ENCODE assay signal across 8 cellular contexts in the genomic region with DNA sequence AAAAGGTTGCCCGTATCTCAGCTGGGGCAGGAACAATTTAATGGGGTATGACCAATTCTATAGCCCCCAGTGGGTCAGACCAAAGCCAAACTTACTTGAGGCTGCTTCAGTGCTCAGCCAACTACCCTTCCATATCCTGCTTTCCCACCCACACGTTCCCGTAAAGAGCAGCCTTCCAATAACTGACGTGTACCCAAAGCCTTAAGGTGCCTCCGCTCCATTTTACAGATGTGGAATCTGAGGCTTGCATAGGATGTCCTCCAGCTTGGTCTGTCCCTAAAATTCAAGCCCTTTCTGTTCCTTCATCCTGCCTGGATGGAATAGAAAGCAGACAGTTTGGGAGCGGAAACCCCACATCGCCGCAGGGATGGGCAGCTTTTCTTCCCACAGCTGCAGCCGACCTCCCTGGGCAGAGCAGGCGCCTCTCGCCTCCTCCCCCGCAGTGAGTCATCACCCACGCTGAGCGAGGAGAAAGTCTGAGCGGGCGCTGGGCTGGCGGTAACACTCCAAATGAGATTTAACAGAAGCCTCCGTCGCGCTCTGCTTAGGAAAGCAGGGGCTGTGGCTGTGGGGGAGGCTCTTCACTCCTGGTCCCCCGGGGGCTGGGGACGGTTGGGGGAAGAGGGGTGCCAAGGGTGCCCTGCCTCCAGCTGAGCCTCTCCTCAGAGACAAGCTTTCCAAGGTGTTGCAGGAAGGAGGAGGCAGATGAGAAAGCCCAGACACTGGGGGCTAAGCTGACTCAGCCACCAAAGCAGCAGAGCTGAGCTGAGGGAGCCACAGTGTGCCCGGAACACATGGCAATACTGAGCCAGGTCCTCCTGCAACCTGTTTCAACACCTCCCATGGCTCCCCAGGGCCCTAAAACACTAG. TPM values are rescaled to one million over a fixed set of nuclear protein-coding genes. Genes with fewer than 3 reads are reported as not detected.
DNase-seq lines count a peak whose midpoint lies in the region; ATAC-seq lines count a peak whose summit lies in the region.

No MANE protein-coding gene starts in this region.

- H3K27me3 ChIP-seq in naive thymus-derived CD4-positive, alpha-beta T cell (ENCODE audit: control insufficient read depth in 2 of 2, insufficient read depth in 2 of 2, low read length in 2 of 2) = no peaks in the 10 kb centered on the region

- CTCF ChIA-PET in naive thymus-derived CD4-positive, alpha-beta T cell (lab: Charles Lee) = no interaction called here

- no peaks in the 10 kb centered on the region for H3K36me3 Mint-ChIP-seq in naive thymus-derived CD4-positive, alpha-beta T cell
- no peaks in the 10 kb centered on the region for H3K36me3 Mint-ChIP-seq in stimulated activated memory B cell treated with anti-CD40 and anti-IgM and Interleukin-4, amounts not matched to agents 10 μg/mL and 1 μg/mL and 100 μg/mL, for 72 hours

- H3K4me3 ChIP-seq in naive thymus-derived CD4-positive, alpha-beta T cell (ENCODE audit: low read length) = no peak overlapping the region

- peaks cover 0 to 4% (median 0%) of the 10 kb centered on the region in 11 donors for H3K9me3 Mint-ChIP-seq in naive thymus-derived CD4-positive, alpha-beta T cell
- H3K9me3 Mint-ChIP-seq in stimulated activated memory B cell treated with anti-CD40 and anti-IgM and Interleukin-4, amounts not matched to agents 10 μg/mL and 1 μg/mL and 100 μg/mL, for 72 hours = no peaks in the 10 kb centered on the region

- H3K4me3 Mint-ChIP-seq in naive thymus-derived CD4-positive, alpha-beta T cell = peak overlapping the region in 4 of 10 donors; percentile 4 to 45 (median 23)
- peak overlapping the region; percentile 2 for H3K4me3 Mint-ChIP-seq in stimulated activated memory B cell treated with anti-CD40 and anti-IgM and Interleukin-4, amounts not matched to agents 10 μg/mL and 1 μg/mL and 100 μg/mL, for 72 hours

- H3K4me1 ChIP-seq in naive thymus-derived CD4-positive, alpha-beta T cell (ENCODE audit: control insufficient read depth in 2 of 2, insufficient read depth in 2 of 2, low read length in 2 of 2) = no peaks in the 10 kb centered on the region

- peaks cover 0 to 10% (median under 1%) of the 10 kb centered on the region in 5 donors for H3K27me3 Mint-ChIP-seq in naive thymus-derived CD4-positive, alpha-beta T cell
- peaks cover 9% of the 10 kb centered on the region for H3K27me3 Mint-ChIP-seq in stimulated activated memory B cell treated with anti-CD40 and anti-IgM and Interleukin-4, amounts not matched to agents 10 μg/mL and 1 μg/mL and 100 μg/mL, for 72 hours

- no peak overlapping the region for H3K27ac Mint-ChIP-seq in naive thymus-derived CD4-positive, alpha-beta T cell
- H3K27ac Mint-ChIP-seq in stimulated activated memory B cell treated with anti-CD40 and anti-IgM and Interleukin-4, amounts not matched to agents 10 μg/mL and 1 μg/mL and 100 μg/mL, for 72 hours = no peak overlapping the region

- H3K36me3 ChIP-seq in naive thymus-derived CD4-positive, alpha-beta T cell (ENCODE audit: control insufficient read depth in 2 of 3, insufficient read depth in 3 of 3, low read length in 3 of 3) = no peaks in the 10 kb centered on the region

- DNase-seq in GM04504 (ENCODE audit: low read depth) (peak; percentile 79), NCI-H345 treated with DMSO at 0.1 percent for 48 hours (lab: John Stamatoyannopoulos, UW; ENCODE audit: unreplicated experiment) (peak; percentile 20), activated T-cell treated with anti-CD3 and anti-CD28 coated beads for 4 hours (peak; percentile 64), fibroblast of gingiva (ENCODE audit: low read depth) (peak; percentile 62), NCI-H146 treated with DMSO at 0.1 percent for 48 hours (lab: John Stamatoyannopoulos, UW; ENCODE audit: unreplicated experiment) (no peak)
- DNase-seq in naive thymus-derived CD4-positive, alpha-beta T cell = peak in 1 of 9 donors; percentile 73

- POLR2A ChIA-PET in naive thymus-derived CD4-positive, alpha-beta T cell (lab: Charles Lee) = no interaction called here

- H3K27ac ChIP-seq in naive thymus-derived CD4-positive, alpha-beta T cell (ENCODE audit: low read depth, low read length) = no peak overlapping the region

- intact Hi-C loops in naive thymus-derived CD4-positive, alpha-beta T cell (cut with micrococcal nuclease) = no loop called here

- no peaks in the 10 kb centered on the region for H3K9me3 ChIP-seq in naive thymus-derived CD4-positive, alpha-beta T cell (ENCODE audit: control insufficient read depth in 2 of 3, low read length in 3 of 3)

- H3K4me1 Mint-ChIP-seq in naive thymus-derived CD4-positive, alpha-beta T cell = peaks cover 0 to 16% (median 4%) of the 10 kb centered on the region in 7 donors
- peaks cover 11% of the 10 kb centered on the region for H3K4me1 Mint-ChIP-seq in stimulated activated memory B cell treated with anti-CD40 and anti-IgM and Interleukin-4, amounts not matched to agents 10 μg/mL and 1 μg/mL and 100 μg/mL, for 72 hours

- ATAC-seq in naive thymus-derived CD4-positive, alpha-beta T cell = peak; percentile 69
- peak; percentile 71 for ATAC-seq in stimulated activated memory B cell treated with anti-CD40 and anti-IgM and Interleukin-4, amounts not matched to agents 10 μg/mL and 1 μg/mL and 100 μg/mL, for 72 hours
- ATAC-seq in HG03025 (IDR thresholded peaks at IDR 0.05; ENCODE audit: low FRiP score, unreplicated experiment) = no peak

RNA-seq across cellular contexts. Expression of gene HRH1, which starts 57.8 kb away (rescaled TPM):
- 1 to 10 TPM in 1 of 5 experiments, under 1 TPM in 1, not detected in 3; 0.17 to 1.1 TPM for total RNA-seq in naive thymus-derived CD4-positive, alpha-beta T cell
- polyA plus RNA-seq in naive thymus-derived CD4-positive, alpha-beta T cell = not detected
